Comparison of ENCODE assay signal across 22 cellular contexts in the genomic region with DNA sequence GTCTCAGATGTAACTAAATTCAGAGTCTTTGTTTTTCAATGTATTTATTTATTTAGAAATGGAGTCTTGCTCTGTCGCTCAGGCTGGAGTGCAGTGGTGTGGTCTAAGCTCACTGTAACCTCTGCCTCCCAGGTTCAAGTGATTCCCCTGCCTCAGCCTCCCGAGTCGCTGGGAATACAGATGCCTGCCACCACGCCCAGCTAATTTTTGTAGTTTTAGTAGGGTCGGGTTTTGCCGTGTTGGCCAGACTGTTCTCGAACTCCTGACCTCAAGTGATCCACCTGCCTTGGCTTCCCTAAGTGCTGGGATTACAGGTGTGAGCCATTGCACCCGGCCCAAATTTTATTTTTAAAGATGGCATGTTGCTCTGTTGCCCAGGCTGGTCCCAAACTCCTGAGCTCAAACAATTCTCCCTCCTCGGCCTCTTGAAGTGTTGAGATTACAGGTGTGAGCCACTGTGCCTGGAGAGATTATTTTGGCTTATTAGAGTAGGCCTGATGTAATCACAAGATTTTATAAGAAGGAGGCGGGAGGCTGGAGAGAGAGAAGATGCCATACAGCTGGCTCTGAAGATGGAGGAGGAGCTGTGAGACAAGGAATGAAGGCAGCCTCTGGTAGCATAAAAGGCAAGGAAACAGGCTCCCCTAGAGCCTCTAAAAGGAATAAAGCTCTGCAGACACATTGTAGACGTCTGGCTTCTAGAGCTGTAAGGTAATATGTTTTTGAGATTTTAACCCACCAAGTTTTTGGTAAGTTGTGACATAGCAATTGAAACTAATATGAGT. TPM values are rescaled to one million over a fixed set of nuclear protein-coding genes. Genes with fewer than 3 reads are reported as not detected.
DNase-seq lines count a peak whose midpoint lies in the region; ATAC-seq, FAIRE-seq and TF ChIP-seq lines count a peak whose summit lies in the region.
"Had no signal": no experiment of that assay in that cellular context is flagged by ENCODE, and none has a peak within 500 bp of the region (broad histone marks: within the 10 kb centered on the region; RNA-seq: fewer than 3 reads in every experiment).

No MANE protein-coding gene starts in this region.

- H3K9me3 ChIP-seq in astrocyte (ENCODE audit: insufficient read depth, low read depth, low read length) = no peaks in the 10 kb centered on the region
- no peaks in the 10 kb centered on the region for H3K9me3 ChIP-seq in hepatocyte (ENCODE audit: low read depth)
- no peaks in the 10 kb centered on the region for H3K9me3 ChIP-seq in transverse colon

- intact Hi-C loops in transverse colon (cut with DNase I; ENCODE audit: low total_unique reads) = no loop called here

- H3K4me3 Mint-ChIP-seq in activated naive CD8-positive, alpha-beta T cell = no peak overlapping the region
- no peak overlapping the region for H3K4me3 Mint-ChIP-seq in activated naive CD8-positive, alpha-beta T cell treated with anti-CD3 and anti-CD28 coated beads, Interleukin-2, amount 50 U/mL, for 24 hours
- no peak overlapping the region for H3K4me3 Mint-ChIP-seq in astrocyte (ENCODE audit: unreplicated experiment)
- H3K4me3 Mint-ChIP-seq: IgD-negative memory B cell; nephron; stimulated activated naive CD8-positive, alpha-beta T cell treated with anti-CD3 and anti-CD28 coated beads, Interleukin-15, Interleukin-2, amounts not matched to agents 100 ng/mL and 50 ng/mL, for 24 hours had no signal

- H3K79me2 ChIP-seq in astrocyte (ENCODE audit: insufficient read depth, low read length) (no peaks in the 10 kb centered on the region), hepatocyte (no peaks in the 10 kb centered on the region)

- no peak for TF ChIP-seq POLR2A in transverse colon (IDR thresholded peaks at IDR 0.05)

- H3K9me2 ChIP-seq in hepatocyte (replicated peaks; ENCODE audit: insufficient read depth) = no peaks in the 10 kb centered on the region

- H3K27ac Mint-ChIP-seq in activated naive CD8-positive, alpha-beta T cell = peak overlapping the region; percentile 19
- H3K27ac Mint-ChIP-seq in activated naive CD8-positive, alpha-beta T cell treated with anti-CD3 and anti-CD28 coated beads, Interleukin-2, amount 50 U/mL, for 24 hours = no peak overlapping the region
- H3K27ac Mint-ChIP-seq in astrocyte (ENCODE audit: unreplicated experiment) = peak overlapping the region; percentile 49
- H3K27ac Mint-ChIP-seq: IgD-negative memory B cell; nephron; stimulated activated naive CD8-positive, alpha-beta T cell treated with anti-CD3 and anti-CD28 coated beads, Interleukin-15, Interleukin-2, amounts not matched to agents 100 ng/mL and 50 ng/mL, for 24 hours had no signal

- H3K9me3 Mint-ChIP-seq in activated naive CD8-positive, alpha-beta T cell (ENCODE audit: low read depth) = peaks cover 4% of the 10 kb centered on the region
- peaks cover 4% of the 10 kb centered on the region for H3K9me3 Mint-ChIP-seq in activated naive CD8-positive, alpha-beta T cell treated with anti-CD3 and anti-CD28 coated beads, Interleukin-2, amount 50 U/mL, for 24 hours
- peaks cover 8% of the 10 kb centered on the region for H3K9me3 Mint-ChIP-seq in astrocyte (ENCODE audit: unreplicated experiment)
- H3K9me3 Mint-ChIP-seq: stimulated activated naive CD8-positive, alpha-beta T cell treated with anti-CD3 and anti-CD28 coated beads, Interleukin-15, Interleukin-2, amounts not matched to agents 100 ng/mL and 50 ng/mL, for 24 hours had no signal

- H4K20me1 ChIP-seq in astrocyte (ENCODE audit: insufficient read depth, low read length) (no peaks in the 10 kb centered on the region), hepatocyte (ENCODE audit: insufficient read depth, poor library complexity, severe bottlenecking) (no peaks in the 10 kb centered on the region)

- TF ChIP-seq CTCF in astrocyte (IDR thresholded peaks at IDR 0.05; ENCODE audit: insufficient read depth, low read depth, low read length) (no peak), hepatocyte (IDR thresholded peaks at IDR 0.05; ENCODE audit: poor library complexity) (no peak), transverse colon (IDR thresholded peaks at IDR 0.05) (peak in 1 of 5 experiments; percentile 27)

- peaks cover 7% of the 10 kb centered on the region for H3K4me1 Mint-ChIP-seq in activated naive CD8-positive, alpha-beta T cell (ENCODE audit: low read depth)
- peaks cover 5% of the 10 kb centered on the region for H3K4me1 Mint-ChIP-seq in activated naive CD8-positive, alpha-beta T cell treated with anti-CD3 and anti-CD28 coated beads, Interleukin-2, amount 50 U/mL, for 24 hours
- H3K4me1 Mint-ChIP-seq in astrocyte (ENCODE audit: low read depth, unreplicated experiment) = peaks cover 5% of the 10 kb centered on the region

- no peaks in the 10 kb centered on the region for H3K36me3 Mint-ChIP-seq in activated naive CD8-positive, alpha-beta T cell
- H3K36me3 Mint-ChIP-seq in activated naive CD8-positive, alpha-beta T cell treated with anti-CD3 and anti-CD28 coated beads, Interleukin-2, amount 50 U/mL, for 24 hours (ENCODE audit: low read depth) = no peaks in the 10 kb centered on the region
- no peaks in the 10 kb centered on the region for H3K36me3 Mint-ChIP-seq in astrocyte (ENCODE audit: low read depth, unreplicated experiment)
- H3K36me3 Mint-ChIP-seq: IgD-negative memory B cell had no signal

- in situ Hi-C loops in transverse colon (cut with MboI; ENCODE audit: low pct_ligation_motif_present in 1 of 4, low pct_unique_long_range_greater_than_20kb in 1 of 4, low sequenced_read_pairs in 3 of 4) = loop anchor here in 2 of 4 donors (5.0 to 10.0 kb wide), 2 partner anchors 40 to 57 kb away; no protein-coding TSS in a partner anchor

- H3K27me3 Mint-ChIP-seq in activated naive CD8-positive, alpha-beta T cell = no peaks in the 10 kb centered on the region
- no peaks in the 10 kb centered on the region for H3K27me3 Mint-ChIP-seq in activated naive CD8-positive, alpha-beta T cell treated with anti-CD3 and anti-CD28 coated beads, Interleukin-2, amount 50 U/mL, for 24 hours
- H3K27me3 Mint-ChIP-seq in astrocyte (ENCODE audit: low read depth, unreplicated experiment) = peaks cover 15% of the 10 kb centered on the region
- H3K27me3 Mint-ChIP-seq: stimulated activated naive CD8-positive, alpha-beta T cell treated with anti-CD3 and anti-CD28 coated beads, Interleukin-15, Interleukin-2, amounts not matched to agents 100 ng/mL and 50 ng/mL, for 24 hours had no signal

- H3K9ac ChIP-seq in astrocyte (ENCODE audit: low read length) = no peak overlapping the region

- no peak for TF ChIP-seq EP300 in transverse colon (IDR thresholded peaks at IDR 0.05; ENCODE audit: low read depth)

- H3K4me1 ChIP-seq in astrocyte (ENCODE audit: insufficient read depth, low read length) (no peaks in the 10 kb centered on the region), hepatocyte (ENCODE audit: insufficient read depth) (no peaks in the 10 kb centered on the region), transverse colon (peaks cover 0 to 15% (median 4%) of the 10 kb centered on the region in 4 donors)
- H3K4me1 ChIP-seq: SJCRH30 had no signal

- DNase-seq in activated naive CD8-positive, alpha-beta T cell treated with anti-CD3 and anti-CD28 coated beads, Interleukin-2, amount 50 U/mL, for 24 hours = no peak
- DNase-seq in astrocyte (ENCODE audit: low read depth) = no peak
- peak; percentile 46 for DNase-seq in hepatocyte (ENCODE audit: low spot score)
- no peak for DNase-seq in transverse colon
- no peak for DNase-seq in NCI-H345 (lab: John Stamatoyannopoulos, UW)
- DNase-seq in CD1c-positive myeloid dendritic cell (ENCODE audit: extremely low spot score) = no peak
- no peak for DNase-seq in cerebellum (ENCODE audit: low spot score)
- DNase-seq: activated CD4-positive, alpha-beta T cell treated with anti-CD3 and anti-CD28 coated beads for 48 hours; activated CD8-positive, alpha-beta memory T cell treated with anti-CD3 and anti-CD28 coated beads, Interleukin-2, amount 50 U/mL, for 4 hours; activated gamma-delta T cell treated with Interleukin-2 at 50 U/mL for 16 hours; islet precursor cell; NCI-H2029 treated with DMSO at 0.1 percent for 48 hours; NCI-H524 treated with DMSO at 0.1 percent for 48 hours; retina; SJCRH30; T1000 had no signal

- H3K4me3 ChIP-seq in astrocyte (ENCODE audit: insufficient read depth, low read depth, low read length) (no peak overlapping the region), hepatocyte (no peak overlapping the region), transverse colon (no peak overlapping the region)
- H3K4me3 ChIP-seq: SJCRH30 had no signal

- ATAC-seq in activated naive CD8-positive, alpha-beta T cell treated with anti-CD3 and anti-CD28 coated beads, Interleukin-2, amount 50 U/mL, for 24 hours = no peak
- ATAC-seq: esophagus mucosa had no signal

- WGBS in hepatocyte (ENCODE audit: low lambda C conversion rate, missing lambda C conversion rate) = 74% methylated on average over 11 of the region's 11 CpGs
- 68 to 75% methylated on average over 7 to 11 of the region's 11 CpGs for WGBS in transverse colon (ENCODE audit: low coverage in 1 of 2), 2 donors

- H2AFZ ChIP-seq in astrocyte (ENCODE audit: low read depth, low read length) = no peak overlapping the region
- H2AFZ ChIP-seq in hepatocyte = no peak overlapping the region

- H3K27ac ChIP-seq in astrocyte (ENCODE audit: low read depth, low read length) (no peak overlapping the region), hepatocyte (no peak overlapping the region), transverse colon (peak overlapping the region; percentile 15 to 56 (median 38))
- H3K27ac ChIP-seq: SJCRH30 had no signal

- no peaks in the 10 kb centered on the region for H3K27me3 ChIP-seq in astrocyte (ENCODE audit: insufficient read depth, low read length)
- no peaks in the 10 kb centered on the region for H3K27me3 ChIP-seq in hepatocyte
- no peaks in the 10 kb centered on the region for H3K27me3 ChIP-seq in transverse colon

- H3K36me3 ChIP-seq in astrocyte (ENCODE audit: insufficient read depth, low read length) (no peaks in the 10 kb centered on the region), hepatocyte (replicated peaks; ENCODE audit: insufficient read depth, low read depth) (no peaks in the 10 kb centered on the region), transverse colon (no peaks in the 10 kb centered on the region)
- H3K36me3 ChIP-seq: SJCRH30 had no signal

- H3K4me2 ChIP-seq in astrocyte (ENCODE audit: low read length) = no peak overlapping the region
- H3K4me2 ChIP-seq in hepatocyte = no peak overlapping the region

- no peak for FAIRE-seq in astrocyte (lab: Jason Lieb, UNC)
- FAIRE-seq: urothelium cell line had no signal

RNA-seq across cellular contexts. Expression of a gene that starts 12.9 kb away (rescaled TPM):
- total RNA-seq in astrocyte = 4.7 and 4.9 TPM in 2 replicates
- 29.4 and 31.9 TPM in 2 replicates for total RNA-seq in hepatocyte
- 5.2 and 5.3 TPM in 2 replicates for polyA plus RNA-seq in hepatocyte
- total RNA-seq in transverse colon = 100 to 1,000 TPM in 1 of 4 donors, 10 to 100 TPM in 3; 60.3 to 111 (median 82.9) TPM
- total RNA-seq in cerebellum = 2.8 TPM

Comparison
In these comparisons a context has a peak if more than half of its experiments do, and no peak if none do; other contexts are left out.
1. H3K27ac ChIP-seq: peak in transverse colon (4 of 4); none in astrocyte (single experiment) and hepatocyte (single experiment).